In genomic region chr5:139295692-139296091, GRCh38 we compare ENCODE assay signal across 10 cellular contexts. TPM values are rescaled to one million over a fixed set of nuclear protein-coding genes. Genes with fewer than 3 reads are reported as not detected.
A peak's percentile ranks its signal among the peaks of the same experiment; 100 is the strongest.
DNase-seq lines count a peak whose midpoint lies in the region; ATAC-seq lines count a peak whose summit lies in the region.
"Had no signal": no experiment of that assay in that cellular context is flagged by ENCODE, and none has a peak within 500 bp of the region (broad histone marks: within the 10 kb centered on the region; RNA-seq: fewer than 3 reads in every experiment).

No MANE protein-coding gene starts in this region.

- no peak for ATAC-seq in activated CD4-positive, alpha-beta T cell treated with anti-CD3 and anti-CD28 coated beads for 36 hours
- ATAC-seq in GM21423 (IDR thresholded peaks at IDR 0.05; ENCODE audit: unreplicated experiment), result no peak

- CTCF ChIA-PET in activated CD4-positive, alpha-beta T cell treated with anti-CD3 and anti-CD28 coated beads for 36 hours (lab: Charles Lee), result interaction anchor here (1.2 to 2.7 kb wide), 3 partner anchors 9 to 68 kb away, joined by 3 to 14 read pairs (median 4); no protein-coding TSS in a partner anchor

- H3K27ac ChIP-seq in subcutaneous abdominal adipose tissue (ENCODE audit: low read depth, low read length), result peak overlapping the region; percentile 99

- H3K36me3 Mint-ChIP-seq in activated CD4-positive, alpha-beta T cell treated with anti-CD3 and anti-CD28 coated beads for 36 hours (ENCODE audit: low read depth), result peaks cover 39% of the 10 kb centered on the region
- peaks cover 21% of the 10 kb centered on the region for H3K36me3 Mint-ChIP-seq in activated T-helper 1 cell treated with anti-CD3 and anti-CD28 coated beads, Interleukin-12 subunit alpha, Interleukin-12 subunit beta, Interleukin-2, Interleukin-4 antibody, amounts not matched to agents 30 ng/mL and 10 ng/mL and 1 ng/mL, durations not matched to agents 14 hours and 24 hours and 36 hours (ENCODE audit: low read depth)

- H3K9me3 Mint-ChIP-seq in activated CD4-positive, alpha-beta T cell treated with anti-CD3 and anti-CD28 coated beads for 36 hours (ENCODE audit: low read depth), result no peaks in the 10 kb centered on the region
- H3K9me3 Mint-ChIP-seq in activated T-helper 1 cell treated with anti-CD3 and anti-CD28 coated beads, Interleukin-12 subunit alpha, Interleukin-12 subunit beta, Interleukin-2, Interleukin-4 antibody, amounts not matched to agents 30 ng/mL and 10 ng/mL and 1 ng/mL, durations not matched to agents 14 hours and 24 hours and 36 hours, result no peaks in the 10 kb centered on the region

- H3K27ac Mint-ChIP-seq in activated CD4-positive, alpha-beta T cell treated with anti-CD3 and anti-CD28 coated beads for 36 hours, result peak overlapping the region; percentile 99
- H3K27ac Mint-ChIP-seq in activated T-helper 1 cell treated with anti-CD3 and anti-CD28 coated beads, Interleukin-12 subunit alpha, Interleukin-12 subunit beta, Interleukin-2, Interleukin-4 antibody, amounts not matched to agents 30 ng/mL and 10 ng/mL and 1 ng/mL, durations not matched to agents 14 hours and 24 hours and 36 hours, result peak overlapping the region; percentile 72

- peak; percentile 40 for DNase-seq in activated CD4-positive, alpha-beta T cell treated with anti-CD3 and anti-CD28 coated beads for 36 hours
- no peak for DNase-seq in activated CD4-positive, alpha-beta T cell treated with anti-CD3 and anti-CD28 coated beads for 4 hours
- no peak for DNase-seq in activated T-helper 1 cell treated with anti-CD3 and anti-CD28 coated beads, Interleukin-12 subunit alpha, Interleukin-12 subunit beta, Interleukin-2, Interleukin-4 antibody, amounts not matched to agents 30 ng/mL and 10 ng/mL and 1 ng/mL, durations not matched to agents 14 hours and 24 hours and 36 hours (ENCODE audit: low spot score)
- no peak for DNase-seq in superior temporal gyrus (ENCODE audit: extremely low spot score)
- no peak for DNase-seq in putamen (ENCODE audit: low spot score)
- DNase-seq: C1 segment of cervical spinal cord, NCI-H524 had no signal

- peaks cover 57% of the 10 kb centered on the region for H3K4me1 Mint-ChIP-seq in activated CD4-positive, alpha-beta T cell treated with anti-CD3 and anti-CD28 coated beads for 36 hours
- peaks cover 55% of the 10 kb centered on the region for H3K4me1 Mint-ChIP-seq in activated T-helper 1 cell treated with anti-CD3 and anti-CD28 coated beads, Interleukin-12 subunit alpha, Interleukin-12 subunit beta, Interleukin-2, Interleukin-4 antibody, amounts not matched to agents 30 ng/mL and 10 ng/mL and 1 ng/mL, durations not matched to agents 14 hours and 24 hours and 36 hours (ENCODE audit: low read depth)

- POLR2A ChIA-PET in activated CD4-positive, alpha-beta T cell treated with anti-CD3 and anti-CD28 coated beads for 36 hours (lab: Charles Lee), result interaction anchor here (0.9 to 2.0 kb wide), 5 partner anchors 9 to 187 kb away, joined by 3 to 11 read pairs (median 3); partner anchors contain the start of gene STING1

- peak overlapping the region; percentile 97 for H3K4me3 Mint-ChIP-seq in activated CD4-positive, alpha-beta T cell treated with anti-CD3 and anti-CD28 coated beads for 36 hours
- H3K4me3 Mint-ChIP-seq in activated T-helper 1 cell treated with anti-CD3 and anti-CD28 coated beads, Interleukin-12 subunit alpha, Interleukin-12 subunit beta, Interleukin-2, Interleukin-4 antibody, amounts not matched to agents 30 ng/mL and 10 ng/mL and 1 ng/mL, durations not matched to agents 14 hours and 24 hours and 36 hours, result peak overlapping the region; percentile 95

- peak overlapping the region; percentile 20; the same call in 1 of the 2 replicates for H3K4me3 ChIP-seq in iPS-18c (ENCODE audit: insufficient read depth, low read depth, low read length)
- H3K4me3 ChIP-seq in subcutaneous abdominal adipose tissue (ENCODE audit: low read depth in 1 of 5, low read length in 5 of 5), result peak overlapping the region; percentile 84 to 99 (median 97)

- H3K9me3 ChIP-seq in iPS-18c (ENCODE audit: control insufficient read depth, insufficient read depth, low read length), result peaks cover 3% of the 10 kb centered on the region
- H3K9me3 ChIP-seq in subcutaneous abdominal adipose tissue (ENCODE audit: control insufficient read depth in 5 of 5, low read length in 5 of 5), result no peaks in the 10 kb centered on the region

- intact Hi-C loops in activated CD4-positive, alpha-beta T cell treated with anti-CD3 and anti-CD28 coated beads for 36 hours (cut with DNase I, micrococcal nuclease), result no loop called here
- intact Hi-C loops in activated T-helper 1 cell treated with anti-CD3 and anti-CD28 coated beads, Interleukin-12 subunit alpha, Interleukin-12 subunit beta, Interleukin-2, Interleukin-4 antibody, amounts not matched to agents 30 ng/mL and 10 ng/mL and 1 ng/mL, durations not matched to agents 14 hours and 24 hours and 36 hours (cut with micrococcal nuclease), result loop anchor here (2.0 to 10.0 kb wide), 3 partner anchors 97 to 1541 kb away; partner anchors contain the start of genes HNRNPA0, IK and NDUFA2

- H3K27me3 ChIP-seq in subcutaneous abdominal adipose tissue (ENCODE audit: control insufficient read depth in 5 of 5, insufficient read depth in 4 of 5, low read length in 5 of 5), result no peaks in the 10 kb centered on the region

- no peaks in the 10 kb centered on the region for H3K27me3 Mint-ChIP-seq in activated CD4-positive, alpha-beta T cell treated with anti-CD3 and anti-CD28 coated beads for 36 hours
- no peaks in the 10 kb centered on the region for H3K27me3 Mint-ChIP-seq in activated T-helper 1 cell treated with anti-CD3 and anti-CD28 coated beads, Interleukin-12 subunit alpha, Interleukin-12 subunit beta, Interleukin-2, Interleukin-4 antibody, amounts not matched to agents 30 ng/mL and 10 ng/mL and 1 ng/mL, durations not matched to agents 14 hours and 24 hours and 36 hours (ENCODE audit: insufficient read depth)

- peak overlapping the region in 4 of 5 donors; percentile 77 to 98 (median 94) for H3K9ac ChIP-seq in subcutaneous abdominal adipose tissue (ENCODE audit: low read length in 5 of 5)

- no peaks in the 10 kb centered on the region for H3K36me3 ChIP-seq in subcutaneous abdominal adipose tissue (ENCODE audit: control insufficient read depth in 5 of 5, insufficient read depth in 5 of 5, low read length in 5 of 5)

- peaks cover 5 to 59% (median 58%) of the 10 kb centered on the region in 5 donors for H3K4me1 ChIP-seq in subcutaneous abdominal adipose tissue (ENCODE audit: control insufficient read depth in 5 of 5, insufficient read depth in 5 of 5, low read length in 5 of 5)

RNA-seq across cellular contexts. Expression of gene MATR3, which starts 2.2 kb away (rescaled TPM):
- 100 to 1,000 TPM; 113 to 133 TPM for total RNA-seq in activated CD4-positive, alpha-beta T cell treated with anti-CD3 and anti-CD28 coated beads for 36 hours
- total RNA-seq in activated T-helper 1 cell treated with anti-CD3 and anti-CD28 coated beads, Interleukin-12 subunit alpha, Interleukin-12 subunit beta, Interleukin-2, Interleukin-4 antibody, amounts not matched to agents 30 ng/mL and 10 ng/mL and 1 ng/mL, durations not matched to agents 14 hours and 24 hours and 36 hours, result 232 and 258 TPM in 2 replicates

RNA-seq across cellular contexts. Expression of gene PAIP2, which starts 46.0 kb away (rescaled TPM):
- 100 to 1,000 TPM; 101 to 126 TPM for total RNA-seq in activated CD4-positive, alpha-beta T cell treated with anti-CD3 and anti-CD28 coated beads for 36 hours
- total RNA-seq in activated T-helper 1 cell treated with anti-CD3 and anti-CD28 coated beads, Interleukin-12 subunit alpha, Interleukin-12 subunit beta, Interleukin-2, Interleukin-4 antibody, amounts not matched to agents 30 ng/mL and 10 ng/mL and 1 ng/mL, durations not matched to agents 14 hours and 24 hours and 36 hours, result 88.4 and 97.3 TPM in 2 replicates
